Comparison of ENCODE assay signal across 1 cellular context in genomic region chr18:3457261-3457724, GRCh38.
TF ChIP-seq lines count a peak whose summit lies in the region.

No MANE protein-coding gene starts in this region.

TF ChIP-seq in HepG2, 621 proteins besides CTCF, POLR2A, EP300 and RAD21:
- TF ChIP-seq UBTF (CRISPR knock-in tag; IDR thresholded peaks at IDR 0.05), result no peak
- 0 out of 2 replicates have a peak, but pooled peaks have one; percentile 9 for TF ChIP-seq TARDBP (CRISPR knock-in tag; IDR thresholded peaks at IDR 0.05)
- TF ChIP-seq RBFOX2 (IDR thresholded peaks at IDR 0.05; ENCODE audit: low read depth, low read length), result peak; percentile 59; the same call in 1 of the 2 replicates
- TF ChIP-seq ZNF234 (CRISPR knock-in tag; conservative IDR thresholded peaks at IDR 0.05), result no peak
- peak; percentile 56 for TF ChIP-seq POLR2G (IDR thresholded peaks at IDR 0.05; ENCODE audit: low read depth, low read length)
- TF ChIP-seq ZNF772 (CRISPR knock-in tag; IDR thresholded peaks at IDR 0.05), result no peak
- TF ChIP-seq AGO2 (optimal IDR thresholded peaks at IDR 0.05; ENCODE audit: low read depth, low read length), result peak; percentile 33
